Comparison of ENCODE assay signal across 11 cellular contexts in the genomic region with DNA sequence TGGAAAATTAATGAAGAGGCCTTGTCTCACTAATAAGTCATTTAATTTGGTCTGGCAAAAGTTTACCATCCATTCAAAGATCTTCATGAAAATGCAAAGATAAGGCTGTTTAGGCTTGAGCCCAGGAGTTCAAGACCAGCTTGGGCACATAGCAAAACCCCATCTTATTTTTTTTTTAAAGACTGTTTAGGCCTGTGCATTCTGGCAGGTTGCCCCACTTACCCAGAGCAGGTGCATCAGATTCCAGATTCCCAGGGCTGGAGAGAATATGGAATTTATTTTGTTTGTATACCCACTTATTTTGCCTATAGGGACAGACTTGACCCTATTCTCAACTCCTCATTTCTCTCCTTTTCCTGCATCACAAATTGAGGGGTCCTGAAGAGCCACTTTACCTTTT. TPM values are rescaled to one million over a fixed set of nuclear protein-coding genes. Genes with fewer than 3 reads are reported as not detected.
DNase-seq lines count a peak whose midpoint lies in the region; ATAC-seq and TF ChIP-seq lines count a peak whose summit lies in the region.
"Had no signal": no experiment of that assay in that cellular context is flagged by ENCODE, and none has a peak within 500 bp of the region (broad histone marks: within the 10 kb centered on the region; RNA-seq: fewer than 3 reads in every experiment).

No MANE protein-coding gene starts in this region.

- peaks cover 7 to 8% of the 10 kb centered on the region in 2 donors for H3K36me3 Mint-ChIP-seq in activated T-cell treated with anti-CD3 and anti-CD28 coated beads, Interleukin-2, amount 50 U/mL, for 72 hours (ENCODE audit: insufficient read depth in 2 of 2)
- H3K36me3 Mint-ChIP-seq in activated T-cell treated with anti-CD3 and anti-CD28 coated beads, Interleukin-2, amount 50 U/mL, for 4 hours (ENCODE audit: insufficient read depth), result peaks cover 33% of the 10 kb centered on the region
- peaks cover 91% of the 10 kb centered on the region for H3K36me3 Mint-ChIP-seq in MCF 10A (ENCODE audit: insufficient read depth, unreplicated experiment)

- peak overlapping the region in 1 of 2 donors; percentile 72 for H3K4me3 Mint-ChIP-seq in activated T-cell treated with anti-CD3 and anti-CD28 coated beads, Interleukin-2, amount 50 U/mL, for 72 hours
- H3K4me3 Mint-ChIP-seq in activated T-cell treated with anti-CD3 and anti-CD28 coated beads, Interleukin-2, amount 50 U/mL, for 4 hours, result no peak overlapping the region
- peak overlapping the region; percentile 90 for H3K4me3 Mint-ChIP-seq in MCF 10A (ENCODE audit: unreplicated experiment)

- no peak for DNase-seq in activated T-cell treated with anti-CD3 and anti-CD28 coated beads, Interleukin-2, amount 50 U/mL, for 72 hours
- no peak for DNase-seq in activated T-cell treated with anti-CD3 and anti-CD28 coated beads, Interleukin-2, amount 50 U/mL, for 4 hours
- DNase-seq in MCF 10A (ENCODE audit: unreplicated experiment) (no peak), tibial nerve (ENCODE audit: low spot score in 2 of 2) (no peak), RKO (ENCODE audit: low spot score) (no peak), middle frontal gyrus (ENCODE audit: extremely low spot score, low spot score) (no peak)
- DNase-seq in activated CD8-positive, alpha-beta memory T cell treated with anti-CD3 and anti-CD28 coated beads for 24 hours, result no peak
- DNase-seq: activated T-cell treated with anti-CD3 and anti-CD28 coated beads, Interleukin-2, amount 50 U/mL, for 1 hour; NCI-H510A treated with DMSO at 0.1 percent for 48 hours; posterior cingulate gyrus had no signal

- H3K4me1 ChIP-seq in muscle layer of colon (ENCODE audit: insufficient read depth, low read length), result peaks cover 37% of the 10 kb centered on the region
- H3K4me1 ChIP-seq in tibial nerve, result peaks cover 0 to 82% (median 49%) of the 10 kb centered on the region in 4 donors

- TF ChIP-seq EP300 in tibial nerve (IDR thresholded peaks at IDR 0.05), result no peak

- CTCF ChIA-PET in MCF 10A (lab: Yijun Ruan, JAX), result interaction anchor here (0.7 to 2.0 kb wide), 8 partner anchors 14 to 326 kb away, joined by 3 to 8 read pairs (median 4); no protein-coding TSS in a partner anchor

- peaks cover 18% of the 10 kb centered on the region for H3K27me3 Mint-ChIP-seq in activated T-cell treated with anti-CD3 and anti-CD28 coated beads, Interleukin-2, amount 50 U/mL, for 72 hours (ENCODE audit: low read depth)
- H3K27me3 Mint-ChIP-seq in activated T-cell treated with anti-CD3 and anti-CD28 coated beads, Interleukin-2, amount 50 U/mL, for 4 hours (ENCODE audit: low read depth), result no peaks in the 10 kb centered on the region
- no peaks in the 10 kb centered on the region for H3K27me3 Mint-ChIP-seq in MCF 10A (ENCODE audit: insufficient read depth, unreplicated experiment)

- H3K9me3 Mint-ChIP-seq in activated T-cell treated with anti-CD3 and anti-CD28 coated beads, Interleukin-2, amount 50 U/mL, for 72 hours, result no peaks in the 10 kb centered on the region
- peaks cover 4% of the 10 kb centered on the region for H3K9me3 Mint-ChIP-seq in activated T-cell treated with anti-CD3 and anti-CD28 coated beads, Interleukin-2, amount 50 U/mL, for 4 hours
- H3K9me3 Mint-ChIP-seq in MCF 10A (ENCODE audit: unreplicated experiment), result no peaks in the 10 kb centered on the region

- H3K9me3 ChIP-seq in muscle layer of colon (ENCODE audit: low read length), result no peaks in the 10 kb centered on the region
- no peaks in the 10 kb centered on the region for H3K9me3 ChIP-seq in tibial nerve

- peaks cover 28% of the 10 kb centered on the region for H3K36me3 ChIP-seq in muscle layer of colon (ENCODE audit: insufficient read depth, low read length)
- H3K36me3 ChIP-seq in tibial nerve, result peaks cover 3 to 56% (median 4%) of the 10 kb centered on the region in 3 donors

- H3K27ac ChIP-seq in muscle layer of colon (ENCODE audit: low read depth, low read length), result peak overlapping the region; percentile 43
- peak overlapping the region; percentile 39 to 100 (median 80) for H3K27ac ChIP-seq in tibial nerve

- H3K4me3 ChIP-seq in muscle layer of colon (ENCODE audit: low read depth in 1 of 2, low read length in 2 of 2), result no peak overlapping the region
- peak overlapping the region in 1 of 4 donors; percentile 8 for H3K4me3 ChIP-seq in tibial nerve

- intact Hi-C loops in MCF 10A (cut with micrococcal nuclease), result no loop called here

- POLR2A ChIA-PET in MCF 10A (lab: Yijun Ruan, JAX), result interaction anchor here (0.5 to 2.9 kb wide), 15 partner anchors 9 to 484 kb away, joined by 3 to 17 read pairs (median 5); a partner anchor contains a TSS

- peak overlapping the region; percentile 90 for H3K27ac Mint-ChIP-seq in activated T-cell treated with anti-CD3 and anti-CD28 coated beads, Interleukin-2, amount 50 U/mL, for 72 hours
- peak overlapping the region; percentile 83 for H3K27ac Mint-ChIP-seq in MCF 10A (ENCODE audit: low read depth, unreplicated experiment)

- no peak for TF ChIP-seq POLR2A in tibial nerve (IDR thresholded peaks at IDR 0.05)

- H3K27me3 ChIP-seq in muscle layer of colon (ENCODE audit: control insufficient read depth in 1 of 2, insufficient read depth in 2 of 2, low read length in 2 of 2) (no peaks in the 10 kb centered on the region), tibial nerve (no peaks in the 10 kb centered on the region)

- TF ChIP-seq CTCF in MCF 10A (IDR thresholded peaks at IDR 0.05; ENCODE audit: unreplicated experiment) (no peak), tibial nerve (IDR thresholded peaks at IDR 0.05) (no peak)

- no peak overlapping the region for H3K9ac ChIP-seq in muscle layer of colon (ENCODE audit: low read length)

- ATAC-seq in activated T-cell treated with anti-CD3 and anti-CD28 coated beads, Interleukin-2, amount 50 U/mL, for 72 hours (replicated peaks in 1 of 2), result no peak
- ATAC-seq in activated T-cell treated with anti-CD3 and anti-CD28 coated beads, Interleukin-2, amount 50 U/mL, for 4 hours, result no peak

- peaks cover 63% of the 10 kb centered on the region for H3K4me1 Mint-ChIP-seq in activated T-cell treated with anti-CD3 and anti-CD28 coated beads, Interleukin-2, amount 50 U/mL, for 72 hours (ENCODE audit: low read depth)
- H3K4me1 Mint-ChIP-seq in activated T-cell treated with anti-CD3 and anti-CD28 coated beads, Interleukin-2, amount 50 U/mL, for 4 hours (ENCODE audit: low read depth), result peaks cover 71% of the 10 kb centered on the region
- H3K4me1 Mint-ChIP-seq in MCF 10A (ENCODE audit: insufficient read depth, unreplicated experiment), result peaks cover 33% of the 10 kb centered on the region

- no TSS peak for BruUV-seq in MCF 10A (replicated peaks; lab: Mats Ljungman, UMichigan)

RNA-seq across cellular contexts. Expression of a gene that starts 5.7 kb away (rescaled TPM):
- total RNA-seq in activated T-cell treated with anti-CD3 and anti-CD28 coated beads, Interleukin-2, amount 50 U/mL, for 72 hours, result 10 to 100 TPM in 1 of 2 donors, 1 to 10 TPM in 1; 7.1 to 10.0 TPM
- total RNA-seq in activated T-cell treated with anti-CD3 and anti-CD28 coated beads, Interleukin-2, amount 50 U/mL, for 4 hours, result 10 to 100 TPM in 2 of 3 donors, 1 to 10 TPM in 1; 8.5 to 13.0 (median 10.8) TPM
- total RNA-seq in MCF 10A (2022) (51.9 and 53.0 TPM in 2 replicates), tibial nerve (100 to 1,000 TPM; 146 to 200 (median 166) TPM)
